9 cellular contexts compared by ENCODE assay signal in genomic region chr3:117355566-117355965, GRCh38.
DNase-seq lines count a peak whose midpoint lies in the region; ATAC-seq and TF ChIP-seq lines count a peak whose summit lies in the region.
"Had no signal": no experiment of that assay in that cellular context is flagged by ENCODE, and none has a peak within 500 bp of the region (broad histone marks: within the 10 kb centered on the region; RNA-seq: fewer than 3 reads in every experiment).

No MANE protein-coding gene starts in this region.

- peak; percentile 69 for DNase-seq in NCI-H1436 treated with DMSO at 0.1 percent for 48 hours (lab: John Stamatoyannopoulos, UW)
- no peak for DNase-seq in brain microvascular endothelial cell
- DNase-seq in neural crest cell (ENCODE audit: low read depth, low spot score): no peak
- no peak for DNase-seq in ovary

- H3K36me3 ChIP-seq in brain microvascular endothelial cell (replicated peaks) (no peaks in the 10 kb centered on the region), ovary (no peaks in the 10 kb centered on the region)

- peaks cover 10% of the 10 kb centered on the region for H3K4me1 Mint-ChIP-seq in neural crest cell
- H3K4me1 Mint-ChIP-seq: central memory CD8-positive, alpha-beta T cell had no signal

- 56 to 63% (median 58%) methylated on average over 4 of the region's 4 CpGs for WGBS in ovary, 3 donors

- H3K9me3 ChIP-seq in ovary: no peaks in the 10 kb centered on the region

- peaks cover 5% of the 10 kb centered on the region for H3K9me3 Mint-ChIP-seq in neural crest cell

- no peaks in the 10 kb centered on the region for H3K27me3 Mint-ChIP-seq in neural crest cell (ENCODE audit: low read depth)
- H3K27me3 Mint-ChIP-seq: central memory CD8-positive, alpha-beta T cell had no signal

- no peak for TF ChIP-seq EP300 in ovary (IDR thresholded peaks at IDR 0.05)

- in situ Hi-C loops in brain microvascular endothelial cell (cut with HindIII; ENCODE audit: low pct_ligation_motif_present, low sequenced_read_pairs): no loop called here

- ATAC-seq in GM19395 (IDR thresholded peaks at IDR 0.05; ENCODE audit: unreplicated experiment) (peak; percentile 71), GM19328 (IDR thresholded peaks at IDR 0.05; ENCODE audit: unreplicated experiment) (no peak), HG03097 (IDR thresholded peaks at IDR 0.05; ENCODE audit: low FRiP score, unreplicated experiment) (no peak)

- intact Hi-C loops in ovary (cut with DNase I): no loop called here

- H3K4me3 ChIP-seq in brain microvascular endothelial cell (ENCODE audit: low read depth, low read length) (no peak overlapping the region), ovary (no peak overlapping the region)

- H3K27me3 ChIP-seq in brain microvascular endothelial cell (replicated peaks): no peaks in the 10 kb centered on the region
- no peaks in the 10 kb centered on the region for H3K27me3 ChIP-seq in ovary

- no peak overlapping the region for H3K27ac ChIP-seq in C4-2B
- H3K27ac ChIP-seq in brain microvascular endothelial cell: no peak overlapping the region
- no peak overlapping the region for H3K27ac ChIP-seq in ovary

- TF ChIP-seq CTCF in C4-2B (conservative IDR thresholded peaks at IDR 0.05) (peak; percentile 69), brain microvascular endothelial cell (IDR thresholded peaks at IDR 0.05; ENCODE audit: low read depth, low read length, missing control alignments) (peak; percentile 49), neural crest cell (conservative IDR thresholded peaks at IDR 0.05) (peak; percentile 66), ovary (IDR thresholded peaks at IDR 0.05) (no peak)

- H3K36me3 Mint-ChIP-seq in neural crest cell (ENCODE audit: low read depth): peaks cover 6% of the 10 kb centered on the region

- H3K4me1 ChIP-seq in ovary (ENCODE audit: insufficient read depth): no peaks in the 10 kb centered on the region

- no peak overlapping the region for H3K27ac Mint-ChIP-seq in neural crest cell (ENCODE audit: unreplicated experiment)

- no peak overlapping the region for H3K4me3 Mint-ChIP-seq in neural crest cell
- H3K4me3 Mint-ChIP-seq: central memory CD8-positive, alpha-beta T cell had no signal

- TF ChIP-seq POLR2A in ovary (IDR thresholded peaks at IDR 0.05): no peak

Comparison
In these comparisons a context has a peak if more than half of its experiments do, and no peak if none do; other contexts are left out.
1. CTCF ChIP-seq: peak in C4-2B (single experiment), brain microvascular endothelial cell (single experiment) and neural crest cell (single experiment); none in ovary (0 of 3).